19 cellular contexts compared by ENCODE assay signal in the genomic region with DNA sequence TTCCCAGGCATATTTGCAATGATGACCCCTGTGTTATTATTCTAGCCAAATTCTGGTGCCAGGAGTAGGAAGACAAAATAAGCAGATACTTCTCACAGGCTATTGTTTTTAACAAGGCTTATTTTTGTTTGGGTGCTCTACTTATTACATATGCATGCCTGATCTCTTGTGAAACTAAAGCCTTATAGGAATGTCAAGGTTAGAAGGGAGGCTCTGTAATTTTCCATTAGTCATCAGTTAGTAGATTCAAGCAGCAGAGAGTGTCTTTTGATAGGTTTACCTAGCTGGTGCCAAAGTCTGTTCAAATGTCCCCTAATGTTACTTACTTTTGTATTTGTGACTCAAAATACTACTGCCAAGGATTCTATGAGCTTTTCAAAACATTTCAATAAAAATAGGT. TPM values are rescaled to one million over a fixed set of nuclear protein-coding genes. Genes with fewer than 3 reads are reported as not detected.
A peak's percentile ranks its signal among the peaks of the same experiment; 100 is the strongest.
DNase-seq lines count a peak whose midpoint lies in the region; ATAC-seq and TF ChIP-seq lines count a peak whose summit lies in the region.
"Had no signal": no experiment of that assay in that cellular context is flagged by ENCODE, and none has a peak within 500 bp of the region (broad histone marks: within the 10 kb centered on the region; RNA-seq: fewer than 3 reads in every experiment).

No MANE protein-coding gene starts in this region.

- H2BK12ac ChIP-seq in H9 (ENCODE audit: insufficient read length, low read depth, low read length): no peak overlapping the region

- H4K20me1 ChIP-seq in H9 (ENCODE audit: control insufficient read depth, insufficient read depth, insufficient read length): no peaks in the 10 kb centered on the region

- H2BK120ac ChIP-seq in H9 (ENCODE audit: low read depth, low read length, poor library complexity, severe bottlenecking): no peak overlapping the region

- H3K9me3 ChIP-seq in H9 (ENCODE audit: control insufficient read depth, low read depth, low read length): no peaks in the 10 kb centered on the region
- H3K9me3 ChIP-seq: right atrium auricular region, suprapubic skin had no signal

- H3K36me3 Mint-ChIP-seq in H9 (ENCODE audit: insufficient read depth in 1 of 3, low read depth in 3 of 3) (no peaks in the 10 kb centered on the region; a peak in 1 of 7 replicates), nephron (ENCODE audit: low read depth) (no peaks in the 10 kb centered on the region), T-cell (no peaks in the 10 kb centered on the region)
- H3K36me3 Mint-ChIP-seq: mesothelial cell of epicardium, neural progenitor cell had no signal

- H3K79me2 ChIP-seq in H9 (ENCODE audit: insufficient read depth, low read length): no peaks in the 10 kb centered on the region

- H3K23me2 ChIP-seq in H9 (ENCODE audit: insufficient read length, low read depth, low read length, poor library complexity, severe bottlenecking): no peaks in the 10 kb centered on the region

- no peak overlapping the region for H3T11ph ChIP-seq in H9 (ENCODE audit: low read length)

- no peak overlapping the region for H2AFZ ChIP-seq in H9 (ENCODE audit: low read length)
- H2AFZ ChIP-seq: neural progenitor cell had no signal

- H3K4me3 Mint-ChIP-seq in H9: no peak overlapping the region
- H3K4me3 Mint-ChIP-seq in nephron: no peak overlapping the region
- H3K4me3 Mint-ChIP-seq in T-cell: no peak overlapping the region
- H3K4me3 Mint-ChIP-seq: mesothelial cell of epicardium, neural progenitor cell, T-helper 17 cell had no signal

- H3K23ac ChIP-seq in H9 (ENCODE audit: insufficient read length, low read depth, low read length): no peak overlapping the region

- DNase-seq in H9 (no peak), RWPE1 (ENCODE audit: low spot score) (peak; percentile 4), fibroblast of gingiva (ENCODE audit: low read depth) (peak; percentile 36), T-cell (no peak), SIG-M5 (lab: John Stamatoyannopoulos, UW) (no peak)
- DNase-seq in stimulated activated CD4-positive, alpha-beta T cell treated with anti-CD3 and anti-CD28 coated beads, Interleukin-2, amount 100 ng/mL, for 24 hours: no peak
- DNase-seq: amniotic stem cell; Calu3; GDM1; NCI-H2171; stimulated activated CD4-positive, alpha-beta T cell treated with anti-CD3 and anti-CD28 coated beads, Interleukin-1b, Interleukin-23, amount 100 ng/mL, for 48 hours; T-helper 17 cell had no signal

- H2AK5ac ChIP-seq in H9 (ENCODE audit: insufficient read length, low read length): no peak overlapping the region

- H3K9me3 Mint-ChIP-seq in H9: no peaks in the 10 kb centered on the region
- H3K9me3 Mint-ChIP-seq in nephron: no peaks in the 10 kb centered on the region
- no peaks in the 10 kb centered on the region for H3K9me3 Mint-ChIP-seq in T-cell
- H3K9me3 Mint-ChIP-seq: activated T-helper 2 cell treated with anti-CD3 and anti-CD28 coated beads, Interferon-gamma antibody, Interleukin-2, Interleukin-4, amounts not matched to agents 10 μg/mL and 5 μg/mL and 100 μg/mL, durations not matched to agents 14 hours and 24 hours and 36 hours; mesothelial cell of epicardium; neural progenitor cell had no signal

- no peak overlapping the region for H3K18ac ChIP-seq in H9 (ENCODE audit: insufficient read length, low read depth, low read length)

- no peak overlapping the region for H2BK20ac ChIP-seq in H9 (ENCODE audit: low read depth, low read length, poor library complexity, severe bottlenecking)

- POLR2A ChIA-PET in RWPE1 (lab: Yijun Ruan, JAX; ENCODE audit: low non-redundant PET): no interaction called here
- POLR2A ChIA-PET in T-cell (lab: Charles Lee): interaction anchor here in 1 of 2 donors (0.6 to 0.8 kb wide), 2 partner anchors 11 to 155 kb away, joined by 3 read pairs; no protein-coding TSS in a partner anchor

- no peak overlapping the region for H3K56ac ChIP-seq in H9 (ENCODE audit: insufficient read length, low read depth, low read length)

- no peak overlapping the region for H3K14ac ChIP-seq in H9 (ENCODE audit: insufficient read depth, low read length)

- no peak overlapping the region for H2BK5ac ChIP-seq in H9 (ENCODE audit: insufficient read length, low read length)

- H3K27ac Mint-ChIP-seq in H9: peak overlapping the region; percentile 10 to 49 (median 29); a peak in 4 of 7 replicates
- H3K27ac Mint-ChIP-seq in nephron: peak overlapping the region in 2 of 3 experiments; percentile 4 to 17
- H3K27ac Mint-ChIP-seq in T-cell: no peak overlapping the region
- H3K27ac Mint-ChIP-seq: activated T-helper 2 cell treated with anti-CD3 and anti-CD28 coated beads, Interferon-gamma antibody, Interleukin-2, Interleukin-4, amounts not matched to agents 10 μg/mL and 5 μg/mL and 100 μg/mL, durations not matched to agents 14 hours and 24 hours and 36 hours; mesothelial cell of epicardium; neural progenitor cell; T-helper 17 cell had no signal

- H3K4me1 Mint-ChIP-seq in H9 (peaks cover 21 to 25% of the 10 kb centered on the region in 2 experiments), nephron (no peaks in the 10 kb centered on the region), T-cell (no peaks in the 10 kb centered on the region)

- H3K4me2 ChIP-seq in H9 (ENCODE audit: insufficient read depth, insufficient read length, low read length): no peak overlapping the region
- H3K4me2 ChIP-seq: neural progenitor cell had no signal

- no peak for ATAC-seq in GM19452 (IDR thresholded peaks at IDR 0.05; ENCODE audit: unreplicated experiment)
- no peak for ATAC-seq in T-cell (replicated peaks in 1 of 4)
- ATAC-seq: T-helper 17 cell had no signal

- H4K5ac ChIP-seq in H9 (ENCODE audit: insufficient read length, low read depth, low read length): no peak overlapping the region

- H3K27me3 ChIP-seq in H9 (ENCODE audit: insufficient read depth, low read length): no peaks in the 10 kb centered on the region
- H3K27me3 ChIP-seq: neural progenitor cell, right atrium auricular region, suprapubic skin had no signal

- no peak overlapping the region for H4K8ac ChIP-seq in H9 (replicated peaks; ENCODE audit: insufficient read length, low read depth, low read length)

- no peak for TF ChIP-seq CTCF in H9 (conservative IDR thresholded peaks at IDR 0.05)
- no peak for TF ChIP-seq CTCF in RWPE1 (conservative IDR thresholded peaks at IDR 0.05; ENCODE audit: low read depth)
- no peak for TF ChIP-seq CTCF in nephron (IDR thresholded peaks at IDR 0.05; ENCODE audit: unreplicated experiment in 3 of 3)

- H4K91ac ChIP-seq in H9 (ENCODE audit: insufficient read length, low read depth, low read length): no peak overlapping the region

- no peaks in the 10 kb centered on the region for H3K79me1 ChIP-seq in H9 (ENCODE audit: insufficient read depth, low read depth, low read length, poor library complexity, severe bottlenecking)

- no peak overlapping the region for H3K4ac ChIP-seq in H9 (ENCODE audit: low read depth, low read length)

- CTCF ChIA-PET in RWPE1 (lab: Yijun Ruan, JAX) (no interaction called here), T-cell (lab: Charles Lee) (no interaction called here)

- H3K27me3 Mint-ChIP-seq in H9 (ENCODE audit: low read depth) (no peaks in the 10 kb centered on the region), nephron (ENCODE audit: low read depth) (peaks cover 4% of the 10 kb centered on the region), T-cell (peaks cover 0 to 2% of the 10 kb centered on the region in 2 donors)

- H3K9ac ChIP-seq in H9 (ENCODE audit: extremely low read depth, insufficient read length, low read length): no peak overlapping the region
- H3K9ac ChIP-seq: neural progenitor cell had no signal

- H3K27ac ChIP-seq in H9 (ENCODE audit: insufficient read length, low read depth, low read length) (no peak overlapping the region), RWPE1 (no peak overlapping the region)
- H3K27ac ChIP-seq: neural progenitor cell, right atrium auricular region, suprapubic skin had no signal

- H2BK15ac ChIP-seq in H9 (ENCODE audit: low read depth, low read length): no peak overlapping the region

- H3K4me1 ChIP-seq in H9 (ENCODE audit: insufficient read depth, low read length): peaks cover 6% of the 10 kb centered on the region; the same call in 1 of the 2 replicates
- H3K4me1 ChIP-seq: neural progenitor cell, right atrium auricular region, suprapubic skin had no signal

RNA-seq across cellular contexts. Expression of gene TMEM106B, which starts 11.7 kb away (rescaled TPM):
- total RNA-seq in H9 (2021) (28.4 and 32.6 TPM in 2 replicates), T-cell (10 to 100 TPM; 30.8 to 45.9 (median 38.7) TPM)

Comparison
In these comparisons a context has a peak if more than half of its experiments do, and no peak if none do; other contexts are left out.
1. DNase-seq: peak in RWPE1 (single experiment) and fibroblast of gingiva (single experiment); none in H9 (single experiment), stimulated activated CD4-positive, alpha-beta T cell treated with anti-CD3 and anti-CD28 coated beads, Interleukin-2, amount 100 ng/mL, for 24 hours (0 of 2), T-cell (0 of 34) and SIG-M5 (single experiment).
2. H3K27ac Mint-ChIP-seq: peak in H9 (3 of 3) and nephron (2 of 3); none in T-cell (0 of 2).